14 cellular contexts compared by ENCODE assay signal in genomic region chr18:9260388-9261380, GRCh38.
DNase-seq lines count a peak whose midpoint lies in the region; ATAC-seq, FAIRE-seq and TF ChIP-seq lines count a peak whose summit lies in the region.
"Had no signal": no experiment of that assay in that cellular context is flagged by ENCODE, and none has a peak within 500 bp of the region (broad histone marks: within the 10 kb centered on the region; RNA-seq: fewer than 3 reads in every experiment).

No MANE protein-coding gene starts in this region.

- H3K27ac ChIP-seq in brain microvascular endothelial cell (no peak overlapping the region), mesendoderm (ENCODE audit: low read depth, low read length) (no peak overlapping the region), foreskin keratinocyte (no peak overlapping the region)
- H3K27ac ChIP-seq: 22Rv1, upper lobe of right lung had no signal

- H3K36me3 ChIP-seq in brain microvascular endothelial cell (replicated peaks) = no peaks in the 10 kb centered on the region
- H3K36me3 ChIP-seq in mesendoderm (ENCODE audit: control insufficient read depth, insufficient read depth, low read length) = no peaks in the 10 kb centered on the region

- H3K9ac ChIP-seq in mesendoderm (ENCODE audit: low read length) = no peak overlapping the region

- in situ Hi-C loops in brain microvascular endothelial cell (cut with HindIII; ENCODE audit: low pct_ligation_motif_present, low sequenced_read_pairs) = no loop called here

- H4K8ac ChIP-seq in mesendoderm (ENCODE audit: low read depth, low read length) = no peak overlapping the region

- no peak overlapping the region for H2BK120ac ChIP-seq in mesendoderm (ENCODE audit: low read depth, low read length)

- no peak overlapping the region for H3K4me2 ChIP-seq in mesendoderm (ENCODE audit: low read length)

- no peak for TF ChIP-seq POLR2A in H54 (IDR thresholded peaks at IDR 0.05; ENCODE audit: low read depth, low read length)

- no peaks in the 10 kb centered on the region for H3K79me1 ChIP-seq in mesendoderm (ENCODE audit: low read length)

- TF ChIP-seq CTCF in brain microvascular endothelial cell (IDR thresholded peaks at IDR 0.05; ENCODE audit: low read depth, low read length, missing control alignments) (no peak), foreskin keratinocyte (conservative IDR thresholded peaks at IDR 0.05) (no peak)

- H3K27me3 ChIP-seq in brain microvascular endothelial cell (replicated peaks) = no peaks in the 10 kb centered on the region
- H3K27me3 ChIP-seq in mesendoderm (ENCODE audit: insufficient read depth, low read length, poor library complexity) = no peaks in the 10 kb centered on the region
- H3K27me3 ChIP-seq in foreskin keratinocyte = no peaks in the 10 kb centered on the region
- H3K27me3 ChIP-seq: upper lobe of right lung had no signal

- H3K4me1 ChIP-seq in mesendoderm (ENCODE audit: control insufficient read depth, low read depth, low read length) = peaks cover 3% of the 10 kb centered on the region
- H3K4me1 ChIP-seq in foreskin keratinocyte = no peaks in the 10 kb centered on the region
- H3K4me1 ChIP-seq: upper lobe of right lung had no signal

- H3K79me2 ChIP-seq in mesendoderm (ENCODE audit: control insufficient read depth, insufficient read depth, low read length) = no peaks in the 10 kb centered on the region

- ATAC-seq in HG03135 (IDR thresholded peaks at IDR 0.05; ENCODE audit: unreplicated experiment) (no peak), foreskin keratinocyte (no peak)
- ATAC-seq: stimulated activated memory B cell treated with anti-CD40 and anti-IgM and Interleukin-4, amounts not matched to agents 10 μg/mL and 1 μg/mL and 100 μg/mL, for 72 hours; upper lobe of right lung had no signal

- DNase-seq in DMS 273 (lab: John Stamatoyannopoulos, UW; ENCODE audit: unreplicated experiment) = peak; percentile 4
- no peak for DNase-seq in DMS 273 treated with DMSO at 0.1 percent for 48 hours (lab: John Stamatoyannopoulos, UW)
- no peak for DNase-seq in H54 (ENCODE audit: insufficient read length, low spot score)
- peak; percentile 9 for DNase-seq in brain microvascular endothelial cell
- peak; percentile 47 for DNase-seq in mesendoderm
- DNase-seq in foreskin keratinocyte = no peak
- DNase-seq in H4 (ENCODE audit: low spot score) = no peak
- DNase-seq: activated CD4-positive, alpha-beta T cell treated with anti-CD3 and anti-CD28 coated beads, Interleukin-2, amount 10 ng/mL, durations not matched to agents 7 days and 5 days; NCI-H1105 treated with DMSO at 0.1 percent for 48 hours; NCI-H510A treated with DMSO at 0.1 percent for 48 hours; upper lobe of right lung had no signal

- H3K4ac ChIP-seq in mesendoderm (ENCODE audit: low read depth, low read length) = no peak overlapping the region

- H3K4me3 ChIP-seq in brain microvascular endothelial cell (ENCODE audit: low read depth, low read length) (no peak overlapping the region), mesendoderm (ENCODE audit: low read length) (no peak overlapping the region)
- H3K4me3 ChIP-seq: upper lobe of right lung had no signal

- no peak overlapping the region for H2AK5ac ChIP-seq in mesendoderm (ENCODE audit: low read length)

- peak; percentile 41 for FAIRE-seq in H54 (lab: Jason Lieb, UNC)

- no peak overlapping the region for H2BK5ac ChIP-seq in mesendoderm (ENCODE audit: low read length)

- peak overlapping the region; percentile 35 for H3K56ac ChIP-seq in mesendoderm (ENCODE audit: low read length)

- WGBS in mesendoderm (ENCODE audit: extremely low coverage, insufficient coverage, low lambda C conversion rate) = no CpG with 5 or more reads among the region's 4 CpGs

- H3K23ac ChIP-seq in mesendoderm (ENCODE audit: low read length) = no peak overlapping the region

- no peak overlapping the region for H2BK15ac ChIP-seq in mesendoderm (replicated peaks; ENCODE audit: low read depth)

- no peak overlapping the region for H4K5ac ChIP-seq in mesendoderm (ENCODE audit: low read length)

- no peak overlapping the region for H3K18ac ChIP-seq in mesendoderm (ENCODE audit: low read length)

Comparison
In these comparisons a context has a peak if more than half of its experiments do, and no peak if none do; other contexts are left out.
1. DNase-seq: peak in DMS 273 (single experiment), brain microvascular endothelial cell (single experiment) and mesendoderm (single experiment); none in DMS 273 treated with DMSO at 0.1 percent for 48 hours (single experiment), H54 (single experiment), foreskin keratinocyte (0 of 2) and H4 (single experiment).